In the genomic region with DNA sequence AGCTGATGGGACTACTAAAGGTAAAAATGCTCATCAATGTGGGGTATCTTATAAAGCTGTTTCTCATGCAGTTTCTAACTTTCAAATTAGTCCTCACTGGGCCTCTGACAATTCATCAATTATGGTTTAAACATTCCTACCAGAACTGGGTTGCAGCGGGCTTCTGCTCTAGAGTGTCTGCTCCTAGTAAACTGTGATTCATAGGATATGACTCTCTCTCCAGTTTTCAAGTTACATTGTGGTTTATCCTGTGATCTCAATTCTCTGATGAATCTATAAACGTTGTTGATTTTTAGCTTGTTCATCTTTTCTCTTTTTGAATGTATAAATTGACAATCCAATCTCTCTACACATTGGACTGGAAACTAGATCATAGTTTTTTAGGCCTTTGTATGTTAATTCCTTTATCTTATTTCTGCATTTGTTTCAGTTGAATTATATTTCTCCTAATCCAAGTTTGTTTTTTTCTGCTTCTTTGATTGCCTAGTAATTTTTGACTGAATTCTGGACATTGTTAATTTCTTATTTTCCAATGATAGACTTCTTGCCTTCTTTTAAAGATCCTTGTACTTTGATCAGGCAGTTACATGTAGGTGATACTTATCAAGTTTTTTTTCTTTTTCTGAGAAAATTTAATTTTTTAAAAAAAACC, we compare ENCODE assay signal across 26 cellular contexts.
DNase-seq lines count a peak whose midpoint lies in the region; ATAC-seq and TF ChIP-seq lines count a peak whose summit lies in the region.
"Had no signal": no experiment of that assay in that cellular context is flagged by ENCODE, and none has a peak within 500 bp of the region (broad histone marks: within the 10 kb centered on the region; RNA-seq: fewer than 3 reads in every experiment).

No MANE protein-coding gene starts in this region.

- intact Hi-C loops in activated T-helper 2 cell treated with anti-CD3 and anti-CD28 coated beads, Interferon-gamma antibody, Interleukin-2, Interleukin-4, amounts not matched to agents 10 μg/mL and 5 μg/mL and 100 μg/mL, durations not matched to agents 14 hours and 24 hours and 36 hours (cut with micrococcal nuclease), result no loop called here

- no peaks in the 10 kb centered on the region for H3K9me3 ChIP-seq in effector memory CD4-positive, alpha-beta T cell (ENCODE audit: control insufficient read depth, low read length)

- H3K4me1 ChIP-seq in effector memory CD4-positive, alpha-beta T cell (ENCODE audit: control insufficient read depth, insufficient read depth, low read length, poor library complexity, severe bottlenecking), result no peaks in the 10 kb centered on the region

- H3K27me3 ChIP-seq in effector memory CD4-positive, alpha-beta T cell (replicated peaks; ENCODE audit: control insufficient read depth, insufficient read depth, low read length, poor library complexity, severe bottlenecking), result no peaks in the 10 kb centered on the region

- peak; percentile 50 for DNase-seq in A172 (ENCODE audit: low spot score)
- peak; percentile 56 for DNase-seq in LHCN-M2 (ENCODE audit: low read depth)
- peak; percentile 29 for DNase-seq in astrocyte of the spinal cord (ENCODE audit: low read depth, low spot score)
- DNase-seq in iris pigment epithelial cell (ENCODE audit: low read depth), result peak; percentile 88
- no peak for DNase-seq in activated CD4-positive, CD25-positive, alpha-beta regulatory T cell treated with anti-CD3 and anti-CD28 coated beads, Interleukin-2, amount 50 U/mL, for 72 hours
- no peak for DNase-seq in activated T-helper 2 cell treated with anti-CD3 and anti-CD28 coated beads, Interferon-gamma antibody, Interleukin-2, Interleukin-4, amounts not matched to agents 10 μg/mL and 5 μg/mL and 100 μg/mL, durations not matched to agents 14 hours and 24 hours and 36 hours (ENCODE audit: low spot score)
- DNase-seq in effector memory CD4-positive, alpha-beta T cell, result no peak
- DNase-seq: 8988T; activated CD8-positive, alpha-beta T cell treated with anti-CD3 and anti-CD28 coated beads for 36 hours; activated effector memory CD4-positive, alpha-beta T cell treated with anti-CD3 and anti-CD28 coated beads, Interleukin-2, amount 50 U/mL, for 16 hours; activated naive CD8-positive, alpha-beta T cell treated with anti-CD3 and anti-CD28 coated beads, Interleukin-2, amount 10 ng/mL, durations not matched to agents 7 days and 5 days; cerebellar nuclear complex; foreskin melanocyte; GF-D8; NCI-H1417 treated with DMSO at 0.1 percent for 48 hours; NCI-H2081; NCI-H345; NCI-H774; occipital lobe; stimulated activated naive CD4-positive, alpha-beta T cell; T-helper 17 cell had no signal

- H3K27ac Mint-ChIP-seq in activated T-helper 2 cell treated with anti-CD3 and anti-CD28 coated beads, Interferon-gamma antibody, Interleukin-2, Interleukin-4, amounts not matched to agents 10 μg/mL and 5 μg/mL and 100 μg/mL, durations not matched to agents 14 hours and 24 hours and 36 hours, result no peak overlapping the region
- H3K27ac Mint-ChIP-seq: activated CD8-positive, alpha-beta T cell treated with anti-CD3 and anti-CD28 coated beads for 36 hours; activated naive CD8-positive, alpha-beta T cell treated with anti-CD3 and anti-CD28 coated beads, Interleukin-2, amount 10 ng/mL, durations not matched to agents 7 days and 5 days; B cell; T-helper 17 cell had no signal

- H3K9me3 Mint-ChIP-seq in activated T-helper 2 cell treated with anti-CD3 and anti-CD28 coated beads, Interferon-gamma antibody, Interleukin-2, Interleukin-4, amounts not matched to agents 10 μg/mL and 5 μg/mL and 100 μg/mL, durations not matched to agents 14 hours and 24 hours and 36 hours, result peaks cover 21% of the 10 kb centered on the region

- ATAC-seq in GM21367 (IDR thresholded peaks at IDR 0.05; ENCODE audit: unreplicated experiment), result no peak
- ATAC-seq: activated CD8-positive, alpha-beta T cell treated with anti-CD3 and anti-CD28 coated beads for 36 hours; K562; left lobe of liver; SK-N-SH treated with all-trans-retinoic acid at 6 μM for 48 hours; T-helper 17 cell had no signal

- in situ Hi-C loops in astrocyte of the spinal cord (cut with HindIII; ENCODE audit: low sequenced_read_pairs), result no loop called here

- no peaks in the 10 kb centered on the region for H3K27me3 Mint-ChIP-seq in activated T-helper 2 cell treated with anti-CD3 and anti-CD28 coated beads, Interferon-gamma antibody, Interleukin-2, Interleukin-4, amounts not matched to agents 10 μg/mL and 5 μg/mL and 100 μg/mL, durations not matched to agents 14 hours and 24 hours and 36 hours (ENCODE audit: low read depth)
- H3K27me3 Mint-ChIP-seq: activated CD8-positive, alpha-beta T cell treated with anti-CD3 and anti-CD28 coated beads for 36 hours; activated naive CD8-positive, alpha-beta T cell treated with anti-CD3 and anti-CD28 coated beads, Interleukin-2, amount 10 ng/mL, durations not matched to agents 7 days and 5 days; B cell; T-helper 17 cell had no signal

- no peak overlapping the region for H3K4me3 Mint-ChIP-seq in activated T-helper 2 cell treated with anti-CD3 and anti-CD28 coated beads, Interferon-gamma antibody, Interleukin-2, Interleukin-4, amounts not matched to agents 10 μg/mL and 5 μg/mL and 100 μg/mL, durations not matched to agents 14 hours and 24 hours and 36 hours (ENCODE audit: low read depth)
- H3K4me3 Mint-ChIP-seq: activated CD8-positive, alpha-beta T cell treated with anti-CD3 and anti-CD28 coated beads for 36 hours; activated naive CD8-positive, alpha-beta T cell treated with anti-CD3 and anti-CD28 coated beads, Interleukin-2, amount 10 ng/mL, durations not matched to agents 7 days and 5 days; B cell; T-helper 17 cell had no signal

- H3K4me3 ChIP-seq in astrocyte of the spinal cord (ENCODE audit: low read depth, low read length), result no peak overlapping the region
- no peak overlapping the region for H3K4me3 ChIP-seq in effector memory CD4-positive, alpha-beta T cell (ENCODE audit: insufficient read depth, low read depth, low read length, poor library complexity, severe bottlenecking)
- H3K4me3 ChIP-seq: K562 had no signal

- H3K4me1 Mint-ChIP-seq in activated T-helper 2 cell treated with anti-CD3 and anti-CD28 coated beads, Interferon-gamma antibody, Interleukin-2, Interleukin-4, amounts not matched to agents 10 μg/mL and 5 μg/mL and 100 μg/mL, durations not matched to agents 14 hours and 24 hours and 36 hours (ENCODE audit: low read depth), result no peaks in the 10 kb centered on the region
- H3K4me1 Mint-ChIP-seq: activated naive CD8-positive, alpha-beta T cell treated with anti-CD3 and anti-CD28 coated beads, Interleukin-2, amount 10 ng/mL, durations not matched to agents 7 days and 5 days; B cell; T-helper 17 cell had no signal

- TF ChIP-seq CTCF in astrocyte of the spinal cord (IDR thresholded peaks at IDR 0.05; ENCODE audit: low read depth, low read length), result no peak

- no peaks in the 10 kb centered on the region for H3K36me3 ChIP-seq in effector memory CD4-positive, alpha-beta T cell (ENCODE audit: control insufficient read depth, insufficient read depth, low read length)

- H3K27ac ChIP-seq in effector memory CD4-positive, alpha-beta T cell (ENCODE audit: insufficient read depth, low read length, poor library complexity, severe bottlenecking), result no peak overlapping the region

- no peaks in the 10 kb centered on the region for H3K36me3 Mint-ChIP-seq in activated T-helper 2 cell treated with anti-CD3 and anti-CD28 coated beads, Interferon-gamma antibody, Interleukin-2, Interleukin-4, amounts not matched to agents 10 μg/mL and 5 μg/mL and 100 μg/mL, durations not matched to agents 14 hours and 24 hours and 36 hours (ENCODE audit: low read depth)
- H3K36me3 Mint-ChIP-seq: activated naive CD8-positive, alpha-beta T cell treated with anti-CD3 and anti-CD28 coated beads, Interleukin-2, amount 10 ng/mL, durations not matched to agents 7 days and 5 days had no signal

Comparison
In these comparisons a context has a peak if more than half of its experiments do, and no peak if none do; other contexts are left out.
1. DNase-seq: peak in A172 (single experiment), LHCN-M2 (single experiment), astrocyte of the spinal cord (single experiment) and iris pigment epithelial cell (single experiment); none in activated CD4-positive, CD25-positive, alpha-beta regulatory T cell treated with anti-CD3 and anti-CD28 coated beads, Interleukin-2, amount 50 U/mL, for 72 hours (single experiment), activated T-helper 2 cell treated with anti-CD3 and anti-CD28 coated beads, Interferon-gamma antibody, Interleukin-2, Interleukin-4, amounts not matched to agents 10 μg/mL and 5 μg/mL and 100 μg/mL, durations not matched to agents 14 hours and 24 hours and 36 hours (single experiment) and effector memory CD4-positive, alpha-beta T cell (0 of 3).